In the genomic region with DNA sequence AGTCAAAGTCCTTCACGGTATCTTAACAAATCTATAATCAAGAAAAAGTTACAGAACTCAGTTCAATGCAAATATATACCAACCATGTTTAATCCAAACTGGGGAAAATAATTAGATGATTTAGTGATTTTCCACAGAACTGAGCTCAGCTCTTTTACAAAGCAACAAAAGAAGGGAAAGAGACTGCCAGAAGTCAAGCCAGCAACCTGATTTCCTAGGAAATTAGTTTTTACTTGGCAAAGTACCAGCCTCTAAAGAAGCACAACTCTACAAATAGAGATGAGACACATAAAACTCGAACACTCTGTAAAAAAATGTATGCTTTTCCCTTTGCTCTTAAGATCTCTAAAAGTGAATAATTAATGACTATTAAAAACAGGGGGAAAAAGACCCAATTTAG, we compare ENCODE assay signal across 22 cellular contexts. TPM values are rescaled to one million over a fixed set of nuclear protein-coding genes. Genes with fewer than 3 reads are reported as not detected.
A peak's percentile ranks its signal among the peaks of the same experiment; 100 is the strongest.
DNase-seq lines count a peak whose midpoint lies in the region; ATAC-seq, FAIRE-seq and TF ChIP-seq lines count a peak whose summit lies in the region.
"Had no signal": no experiment of that assay in that cellular context is flagged by ENCODE, and none has a peak within 500 bp of the region (broad histone marks: within the 10 kb centered on the region; RNA-seq: fewer than 3 reads in every experiment).

No MANE protein-coding gene starts in this region.

- FAIRE-seq in endothelial cell of umbilical vein (lab: Jason Lieb, UNC) (no peak), pancreas (lab: Jason Lieb, UNC) (no peak)
- FAIRE-seq: A549, GM19239 had no signal

- no peak overlapping the region for H2BK15ac ChIP-seq in mesenchymal stem cell (ENCODE audit: low read depth, poor library complexity, severe bottlenecking)

- no peaks in the 10 kb centered on the region for H3K36me3 Mint-ChIP-seq in activated naive CD8-positive, alpha-beta T cell treated with anti-CD3 and anti-CD28 coated beads, Interleukin-2, amount 50 U/mL, for 24 hours (ENCODE audit: low read depth)
- H3K36me3 Mint-ChIP-seq: CD4-positive, CD25-positive, alpha-beta regulatory T cell; CD8-positive, alpha-beta T cell had no signal

- H3K27ac Mint-ChIP-seq in activated naive CD8-positive, alpha-beta T cell treated with anti-CD3 and anti-CD28 coated beads, Interleukin-2, amount 50 U/mL, for 24 hours, result no peak overlapping the region
- H3K27ac Mint-ChIP-seq: B cell; CD4-positive, CD25-positive, alpha-beta regulatory T cell; CD8-positive, alpha-beta T cell; GM23338 had no signal

- peak overlapping the region; percentile 43 for H3K9ac ChIP-seq in SK-N-MC (ENCODE audit: insufficient read length)
- H3K9ac ChIP-seq in endothelial cell of umbilical vein (replicated peaks; ENCODE audit: extremely low read depth, insufficient read depth, low read length), result no peak overlapping the region
- H3K9ac ChIP-seq in mesenchymal stem cell (ENCODE audit: low read length), result peak overlapping the region; percentile 45
- H3K9ac ChIP-seq: BLaER1 had no signal

- H3K27me3 Mint-ChIP-seq in activated naive CD8-positive, alpha-beta T cell treated with anti-CD3 and anti-CD28 coated beads, Interleukin-2, amount 50 U/mL, for 24 hours, result no peaks in the 10 kb centered on the region
- H3K27me3 Mint-ChIP-seq: B cell; CD4-positive, CD25-positive, alpha-beta regulatory T cell had no signal

- intact Hi-C loops in A673 (cut with micrococcal nuclease; ENCODE audit: unreplicated experiment) (no loop called here), endothelial cell of umbilical vein (cut with micrococcal nuclease) (no loop called here), pancreas (cut with DNase I) (no loop called here)

- ATAC-seq in pancreas, result no peak
- no peak for ATAC-seq in activated naive CD8-positive, alpha-beta T cell treated with anti-CD3 and anti-CD28 coated beads, Interleukin-2, amount 50 U/mL, for 24 hours
- ATAC-seq: A549; CD8-positive, alpha-beta T cell; GM23338; HCT116 had no signal

- H3K23ac ChIP-seq in mesenchymal stem cell (ENCODE audit: low read length in 2 of 2), result no peak overlapping the region

- no peaks in the 10 kb centered on the region for H3K9me3 Mint-ChIP-seq in activated naive CD8-positive, alpha-beta T cell treated with anti-CD3 and anti-CD28 coated beads, Interleukin-2, amount 50 U/mL, for 24 hours
- H3K9me3 Mint-ChIP-seq: CD4-positive, CD25-positive, alpha-beta regulatory T cell; CD8-positive, alpha-beta T cell; GM23338; H9 had no signal

- H3K79me2 ChIP-seq in endothelial cell of umbilical vein (ENCODE audit: control insufficient read depth, insufficient read depth, low read length), result peaks cover 93% of the 10 kb centered on the region

- H2BK12ac ChIP-seq in mesenchymal stem cell (ENCODE audit: low read length in 2 of 2), result no peak overlapping the region

- no peak overlapping the region for H2AK5ac ChIP-seq in mesenchymal stem cell (ENCODE audit: low read length, severe bottlenecking)

- H2AFZ ChIP-seq in endothelial cell of umbilical vein (ENCODE audit: low read depth, low read length), result no peak overlapping the region
- no peak overlapping the region for H2AFZ ChIP-seq in mesenchymal stem cell (ENCODE audit: low read depth, low read length)
- H2AFZ ChIP-seq: GM23338 had no signal

- H3K4me3 ChIP-seq in A673 (ENCODE audit: low read depth, low read length, poor library complexity, severe bottlenecking) (no peak overlapping the region), SK-N-MC (peak overlapping the region; percentile 53; the same call in 1 of the 2 replicates), endothelial cell of umbilical vein (replicated peaks in 1 of 3; ENCODE audit: insufficient read depth in 1 of 3, low read depth in 1 of 3, low read length in 3 of 3) (no peak overlapping the region), mesenchymal stem cell (ENCODE audit: insufficient read depth in 1 of 2, low read depth in 1 of 2, low read length in 2 of 2) (no peak overlapping the region), pancreas (no peak overlapping the region)
- H3K4me3 ChIP-seq: A549, BLaER1, GM23338 had no signal

- no peak overlapping the region for H3K4me3 Mint-ChIP-seq in activated naive CD8-positive, alpha-beta T cell treated with anti-CD3 and anti-CD28 coated beads, Interleukin-2, amount 50 U/mL, for 24 hours
- H3K4me3 Mint-ChIP-seq: B cell; CD4-positive, CD25-positive, alpha-beta regulatory T cell; CD8-positive, alpha-beta T cell; GM23338; H9 had no signal

- peak; percentile 43 for DNase-seq in A673 (ENCODE audit: low spot score)
- no peak for DNase-seq in SK-N-MC (ENCODE audit: low read depth, low spot score)
- peak; percentile 56 for DNase-seq in endothelial cell of umbilical vein (ENCODE audit: low read depth, low spot score)
- no peak for DNase-seq in mesenchymal stem cell
- DNase-seq in pancreas, result no peak
- DNase-seq in occipital lobe (lab: John Stamatoyannopoulos, UW), result no peak
- DNase-seq in NCI-H526 treated with DMSO at 0.1 percent for 48 hours (lab: John Stamatoyannopoulos, UW), result no peak
- DNase-seq in activated naive CD8-positive, alpha-beta T cell treated with anti-CD3 and anti-CD28 coated beads, Interleukin-2, amount 50 U/mL, for 24 hours, result no peak
- DNase-seq: 8988T; Caco-2; CD4-positive, CD25-positive, alpha-beta regulatory T cell; CD8-positive, alpha-beta T cell; DMS153; DND-41; H9 had no signal

- no peak for TF ChIP-seq CTCF in A673 (conservative IDR thresholded peaks at IDR 0.05; ENCODE audit: low read depth, low read length)
- TF ChIP-seq CTCF in endothelial cell of umbilical vein (IDR thresholded peaks at IDR 0.05; ENCODE audit: extremely low read depth in 1 of 2, insufficient read depth in 1 of 2, low read depth in 1 of 2, low read length in 2 of 2), result no peak
- no peak for TF ChIP-seq CTCF in pancreas (IDR thresholded peaks at IDR 0.05)

- no peaks in the 10 kb centered on the region for H3K9me1 ChIP-seq in endothelial cell of umbilical vein (replicated peaks; ENCODE audit: control insufficient read depth, extremely low read depth, insufficient read depth, low read length)

- no peak overlapping the region for H3K14ac ChIP-seq in mesenchymal stem cell (ENCODE audit: low read length in 2 of 2)

- dilution Hi-C loops in endothelial cell of umbilical vein (cut with MboI; ENCODE audit: extremely low pct_ligation_motif_present, low sequenced_read_pairs), result no loop called here

- peaks cover 4% of the 10 kb centered on the region for H3K79me1 ChIP-seq in mesenchymal stem cell (replicated peaks; ENCODE audit: low read length, poor library complexity, severe bottlenecking)

- H3K18ac ChIP-seq in mesenchymal stem cell (ENCODE audit: low read depth in 1 of 2, low read length in 2 of 2), result no peak overlapping the region

- no peak for TF ChIP-seq POLR2A in endothelial cell of umbilical vein (IDR thresholded peaks at IDR 0.05; ENCODE audit: low read depth, low read length)

- H3K36me3 ChIP-seq in A673 (ENCODE audit: insufficient read depth, low read length, poor library complexity, severe bottlenecking) (no peaks in the 10 kb centered on the region), SK-N-MC (ENCODE audit: insufficient read depth, low read length) (no peaks in the 10 kb centered on the region), endothelial cell of umbilical vein (ENCODE audit: control insufficient read depth in 2 of 2, extremely low read depth in 1 of 2, insufficient read depth in 2 of 2, low read length in 2 of 2) (no peaks in the 10 kb centered on the region), mesenchymal stem cell (ENCODE audit: control insufficient read depth in 1 of 2, insufficient read depth in 2 of 2, low read depth in 1 of 2, low read length in 2 of 2) (peaks cover 0 to 9% of the 10 kb centered on the region in 2 experiments), pancreas (no peaks in the 10 kb centered on the region)

- POLR2A ChIA-PET in A673 (lab: Charles Lee; ENCODE audit: low non-redundant PET) (interaction anchor here (0.6 kb wide), 1 partner anchor 65 kb away, joined by 6 read pairs; no protein-coding TSS in a partner anchor), endothelial cell of umbilical vein (lab: Charles Lee) (interaction anchor here (1.6 kb wide), 1 partner anchor 19 kb away, joined by 4 read pairs; the partner anchor contains the start of gene NUMB)

- CTCF ChIA-PET in A673 (lab: Charles Lee), result no interaction called here
- CTCF ChIA-PET in endothelial cell of umbilical vein (lab: Charles Lee), result interaction anchor here (1.4 to 2.1 kb wide), 2 partner anchors 33 to 144 kb away, joined by 4 to 6 read pairs; no protein-coding TSS in a partner anchor

- H3K4me1 Mint-ChIP-seq in activated naive CD8-positive, alpha-beta T cell treated with anti-CD3 and anti-CD28 coated beads, Interleukin-2, amount 50 U/mL, for 24 hours, result peaks cover 7% of the 10 kb centered on the region
- H3K4me1 Mint-ChIP-seq: GM23338 had no signal

- H2BK120ac ChIP-seq in mesenchymal stem cell (ENCODE audit: low read depth, low read length), result no peak overlapping the region

- H3K4me1 ChIP-seq in A673 (ENCODE audit: insufficient read depth, low read length, poor library complexity, severe bottlenecking) (peaks cover 15% of the 10 kb centered on the region), endothelial cell of umbilical vein (ENCODE audit: control insufficient read depth, extremely low read depth, insufficient read depth, low read length) (no peaks in the 10 kb centered on the region), mesenchymal stem cell (ENCODE audit: control insufficient read depth, insufficient read depth, low read depth, low read length) (peaks cover 2% of the 10 kb centered on the region), pancreas (peaks cover 18 to 20% (median 20%) of the 10 kb centered on the region in 3 donors)
- H3K4me1 ChIP-seq: Caco-2 had no signal

- H4K91ac ChIP-seq in mesenchymal stem cell (ENCODE audit: low read length), result no peak overlapping the region

- H3K27me3 ChIP-seq in A673 (replicated peaks; ENCODE audit: insufficient read depth, low read depth, low read length, poor library complexity) (no peaks in the 10 kb centered on the region), endothelial cell of umbilical vein (ENCODE audit: control insufficient read depth in 2 of 2, insufficient read depth in 2 of 2, low read length in 2 of 2) (no peaks in the 10 kb centered on the region), mesenchymal stem cell (ENCODE audit: control insufficient read depth in 1 of 2, insufficient read depth in 1 of 2, low read length in 2 of 2) (no peaks in the 10 kb centered on the region), pancreas (no peaks in the 10 kb centered on the region)
- H3K27me3 ChIP-seq: BLaER1 had no signal

- H3K27ac ChIP-seq in A673 (ENCODE audit: low read depth, low read length, poor library complexity, severe bottlenecking) (peak overlapping the region; percentile 41), SK-N-MC (peak overlapping the region; percentile 87; the same call in 1 of the 2 replicates), endothelial cell of umbilical vein (ENCODE audit: insufficient read depth, low read depth, low read length) (no peak overlapping the region), mesenchymal stem cell (ENCODE audit: low read length, poor library complexity, severe bottlenecking) (no peak overlapping the region), pancreas (no peak overlapping the region)
- H3K27ac ChIP-seq: A549, BLaER1, C4-2B had no signal

- H3K4ac ChIP-seq in mesenchymal stem cell (ENCODE audit: low read depth in 1 of 2, low read length in 2 of 2), result no peak overlapping the region

- H4K20me1 ChIP-seq in endothelial cell of umbilical vein (replicated peaks; ENCODE audit: control insufficient read depth, extremely low read depth, insufficient read depth, low read length), result peaks cover 24% of the 10 kb centered on the region

- H2BK5ac ChIP-seq in mesenchymal stem cell (ENCODE audit: low read depth, low read length, poor library complexity, severe bottlenecking), result no peak overlapping the region

- H3K9me3 ChIP-seq in A673 (ENCODE audit: low read depth, low read length, poor library complexity, severe bottlenecking) (no peaks in the 10 kb centered on the region), SK-N-MC (ENCODE audit: low read depth, low read length) (no peaks in the 10 kb centered on the region), endothelial cell of umbilical vein (replicated peaks; ENCODE audit: control insufficient read depth, insufficient read depth, low read length) (no peaks in the 10 kb centered on the region), mesenchymal stem cell (ENCODE audit: control insufficient read depth, low read length) (no peaks in the 10 kb centered on the region), pancreas (no peaks in the 10 kb centered on the region)
- H3K9me3 ChIP-seq: A549, BLaER1, Caco-2 had no signal

- no peak overlapping the region for H4K8ac ChIP-seq in mesenchymal stem cell (ENCODE audit: low read length)

- H3K4me2 ChIP-seq in endothelial cell of umbilical vein (ENCODE audit: insufficient read depth, low read length) (no peak overlapping the region), mesenchymal stem cell (ENCODE audit: low read length, poor library complexity, severe bottlenecking) (no peak overlapping the region)
- H3K4me2 ChIP-seq: A549, BLaER1, GM23338 had no signal

- BruUV-seq in A673 (replicated peaks; lab: Mats Ljungman, UMichigan) (no TSS peak), endothelial cell of umbilical vein (replicated peaks; lab: Mats Ljungman, UMichigan) (no TSS peak)

- no CpG with 5 or more reads among the region's 2 CpGs for WGBS in mesenchymal stem cell
- 29 to 32% methylated on average over 2 of the region's 2 CpGs for WGBS in pancreas, 2 donors

RNA-seq across cellular contexts. Expression of gene NUMB, which starts 19.4 kb away (rescaled TPM):
- total RNA-seq in A673 (2021), result 46.3 and 59.8 TPM in 2 replicates
- 116 and 128 TPM in 2 replicates for total RNA-seq in endothelial cell of umbilical vein
- polyA plus RNA-seq in endothelial cell of umbilical vein, result 164 and 210 TPM in 2 replicates
- polyA plus RNA-seq in endothelial cell of umbilical vein (2011; cell fraction: cytosol; rRNA removed), result 121 and 133 TPM in 2 replicates
- 224 and 247 TPM in 2 replicates for polyA plus RNA-seq in endothelial cell of umbilical vein (2011; cell fraction: nucleus; rRNA removed)
- polyA plus RNA-seq in endothelial cell of umbilical vein (2012), result 87.1 and 111 TPM in 2 replicates
- 389 and 406 TPM in 2 replicates for polyA minus RNA-seq in endothelial cell of umbilical vein
- polyA minus RNA-seq in endothelial cell of umbilical vein (2011; cell fraction: cytosol; rRNA and poly(A)+ RNA removed), result 30.2 TPM
- 207 and 280 TPM in 2 replicates for polyA minus RNA-seq in endothelial cell of umbilical vein (2011; cell fraction: nucleus; rRNA and poly(A)+ RNA removed)
- polyA plus RNA-seq in mesenchymal stem cell (2013, experiment 1 of 2), result 98.9 TPM
- polyA plus RNA-seq in mesenchymal stem cell (2013, experiment 2 of 2), result 96.7 TPM
- 10 to 100 TPM; 25.1 to 53.8 (median 33.6) TPM for total RNA-seq in pancreas
- polyA plus RNA-seq in pancreas, result 10 to 100 TPM; 23.9 to 28.8 TPM
- 18.7 TPM for total RNA-seq in occipital lobe

RNA-seq across cellular contexts. Expression of gene RIOX1, which starts 51.7 kb away (rescaled TPM):
- 27.8 and 29.3 TPM in 2 replicates for total RNA-seq in A673 (2021)
- total RNA-seq in endothelial cell of umbilical vein, result 15.6 and 17.7 TPM in 2 replicates
- 12.7 and 14.6 TPM in 2 replicates for polyA plus RNA-seq in endothelial cell of umbilical vein
- polyA plus RNA-seq in endothelial cell of umbilical vein (2011; cell fraction: cytosol; rRNA removed), result 6.9 and 8.7 TPM in 2 replicates
- 4.7 and 5.0 TPM in 2 replicates for polyA plus RNA-seq in endothelial cell of umbilical vein (2011; cell fraction: nucleus; rRNA removed)
- 9.3 and 12.1 TPM in 2 replicates for polyA plus RNA-seq in endothelial cell of umbilical vein (2012)
- 12.1 and 18.4 TPM in 2 replicates for polyA minus RNA-seq in endothelial cell of umbilical vein
- polyA minus RNA-seq in endothelial cell of umbilical vein (2011; cell fraction: cytosol; rRNA and poly(A)+ RNA removed), result 14.6 TPM
- polyA minus RNA-seq in endothelial cell of umbilical vein (2011; cell fraction: nucleus; rRNA and poly(A)+ RNA removed), result 6.3 and 7.1 TPM in 2 replicates
- 6.5 TPM for polyA plus RNA-seq in mesenchymal stem cell (2013, experiment 1 of 2)
- polyA plus RNA-seq in mesenchymal stem cell (2013, experiment 2 of 2), result 6.7 TPM
- total RNA-seq in pancreas, result 1 to 10 TPM; 4.3 to 8.0 (median 6.6) TPM
- polyA plus RNA-seq in pancreas, result 1 to 10 TPM; 4.1 to 4.3 TPM
- 28.2 TPM for total RNA-seq in occipital lobe

Comparison
In these comparisons a context has a peak if more than half of its experiments do, and no peak if none do; other contexts are left out.
1. DNase-seq: peak in A673 (single experiment) and endothelial cell of umbilical vein (single experiment); none in SK-N-MC (single experiment), mesenchymal stem cell (single experiment), pancreas (0 of 6), occipital lobe (single experiment), NCI-H526 treated with DMSO at 0.1 percent for 48 hours (single experiment) and activated naive CD8-positive, alpha-beta T cell treated with anti-CD3 and anti-CD28 coated beads, Interleukin-2, amount 50 U/mL, for 24 hours (single experiment).
2. H3K27ac ChIP-seq: peak in A673 (single experiment) and SK-N-MC (single experiment); none in endothelial cell of umbilical vein (single experiment), mesenchymal stem cell (single experiment) and pancreas (0 of 4).